In the genomic region with DNA sequence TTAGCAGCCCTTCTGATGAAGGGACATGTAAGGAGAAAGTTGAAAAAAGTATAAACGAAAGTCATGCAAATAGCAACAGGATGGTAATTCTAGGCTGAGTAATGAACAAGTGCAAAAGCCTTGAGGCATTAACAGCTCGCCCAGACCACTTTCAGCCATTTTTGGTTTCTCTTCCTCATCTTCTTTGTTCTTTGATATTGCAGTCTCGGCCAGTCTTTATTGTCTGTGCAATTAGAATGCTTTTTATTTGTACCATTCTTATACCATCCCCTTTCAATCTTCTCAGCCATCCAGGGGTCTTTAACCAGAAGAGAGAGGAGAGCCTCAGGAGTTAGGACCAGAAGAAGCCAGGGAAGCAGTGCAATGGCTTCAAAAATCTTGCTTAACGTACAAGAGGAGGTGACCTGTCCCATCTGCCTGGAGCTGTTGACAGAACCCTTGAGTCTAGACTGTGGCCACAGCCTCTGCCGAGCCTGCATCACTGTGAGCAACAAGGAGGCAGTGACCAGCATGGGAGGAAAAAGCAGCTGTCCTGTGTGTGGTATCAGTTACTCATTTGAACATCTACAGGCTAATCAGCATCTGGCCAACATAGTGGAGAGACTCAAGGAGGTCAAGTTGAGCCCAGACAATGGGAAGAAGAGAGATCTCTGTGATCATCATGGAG, we compare ENCODE assay signal across 1 cellular context.
TF ChIP-seq lines count a peak whose summit lies in the region.

No MANE protein-coding gene starts in this region.

TF ChIP-seq in HepG2, 621 proteins besides CTCF, POLR2A, EP300 and RAD21 (continued from another document):
- TF ChIP-seq, protein P1, sequence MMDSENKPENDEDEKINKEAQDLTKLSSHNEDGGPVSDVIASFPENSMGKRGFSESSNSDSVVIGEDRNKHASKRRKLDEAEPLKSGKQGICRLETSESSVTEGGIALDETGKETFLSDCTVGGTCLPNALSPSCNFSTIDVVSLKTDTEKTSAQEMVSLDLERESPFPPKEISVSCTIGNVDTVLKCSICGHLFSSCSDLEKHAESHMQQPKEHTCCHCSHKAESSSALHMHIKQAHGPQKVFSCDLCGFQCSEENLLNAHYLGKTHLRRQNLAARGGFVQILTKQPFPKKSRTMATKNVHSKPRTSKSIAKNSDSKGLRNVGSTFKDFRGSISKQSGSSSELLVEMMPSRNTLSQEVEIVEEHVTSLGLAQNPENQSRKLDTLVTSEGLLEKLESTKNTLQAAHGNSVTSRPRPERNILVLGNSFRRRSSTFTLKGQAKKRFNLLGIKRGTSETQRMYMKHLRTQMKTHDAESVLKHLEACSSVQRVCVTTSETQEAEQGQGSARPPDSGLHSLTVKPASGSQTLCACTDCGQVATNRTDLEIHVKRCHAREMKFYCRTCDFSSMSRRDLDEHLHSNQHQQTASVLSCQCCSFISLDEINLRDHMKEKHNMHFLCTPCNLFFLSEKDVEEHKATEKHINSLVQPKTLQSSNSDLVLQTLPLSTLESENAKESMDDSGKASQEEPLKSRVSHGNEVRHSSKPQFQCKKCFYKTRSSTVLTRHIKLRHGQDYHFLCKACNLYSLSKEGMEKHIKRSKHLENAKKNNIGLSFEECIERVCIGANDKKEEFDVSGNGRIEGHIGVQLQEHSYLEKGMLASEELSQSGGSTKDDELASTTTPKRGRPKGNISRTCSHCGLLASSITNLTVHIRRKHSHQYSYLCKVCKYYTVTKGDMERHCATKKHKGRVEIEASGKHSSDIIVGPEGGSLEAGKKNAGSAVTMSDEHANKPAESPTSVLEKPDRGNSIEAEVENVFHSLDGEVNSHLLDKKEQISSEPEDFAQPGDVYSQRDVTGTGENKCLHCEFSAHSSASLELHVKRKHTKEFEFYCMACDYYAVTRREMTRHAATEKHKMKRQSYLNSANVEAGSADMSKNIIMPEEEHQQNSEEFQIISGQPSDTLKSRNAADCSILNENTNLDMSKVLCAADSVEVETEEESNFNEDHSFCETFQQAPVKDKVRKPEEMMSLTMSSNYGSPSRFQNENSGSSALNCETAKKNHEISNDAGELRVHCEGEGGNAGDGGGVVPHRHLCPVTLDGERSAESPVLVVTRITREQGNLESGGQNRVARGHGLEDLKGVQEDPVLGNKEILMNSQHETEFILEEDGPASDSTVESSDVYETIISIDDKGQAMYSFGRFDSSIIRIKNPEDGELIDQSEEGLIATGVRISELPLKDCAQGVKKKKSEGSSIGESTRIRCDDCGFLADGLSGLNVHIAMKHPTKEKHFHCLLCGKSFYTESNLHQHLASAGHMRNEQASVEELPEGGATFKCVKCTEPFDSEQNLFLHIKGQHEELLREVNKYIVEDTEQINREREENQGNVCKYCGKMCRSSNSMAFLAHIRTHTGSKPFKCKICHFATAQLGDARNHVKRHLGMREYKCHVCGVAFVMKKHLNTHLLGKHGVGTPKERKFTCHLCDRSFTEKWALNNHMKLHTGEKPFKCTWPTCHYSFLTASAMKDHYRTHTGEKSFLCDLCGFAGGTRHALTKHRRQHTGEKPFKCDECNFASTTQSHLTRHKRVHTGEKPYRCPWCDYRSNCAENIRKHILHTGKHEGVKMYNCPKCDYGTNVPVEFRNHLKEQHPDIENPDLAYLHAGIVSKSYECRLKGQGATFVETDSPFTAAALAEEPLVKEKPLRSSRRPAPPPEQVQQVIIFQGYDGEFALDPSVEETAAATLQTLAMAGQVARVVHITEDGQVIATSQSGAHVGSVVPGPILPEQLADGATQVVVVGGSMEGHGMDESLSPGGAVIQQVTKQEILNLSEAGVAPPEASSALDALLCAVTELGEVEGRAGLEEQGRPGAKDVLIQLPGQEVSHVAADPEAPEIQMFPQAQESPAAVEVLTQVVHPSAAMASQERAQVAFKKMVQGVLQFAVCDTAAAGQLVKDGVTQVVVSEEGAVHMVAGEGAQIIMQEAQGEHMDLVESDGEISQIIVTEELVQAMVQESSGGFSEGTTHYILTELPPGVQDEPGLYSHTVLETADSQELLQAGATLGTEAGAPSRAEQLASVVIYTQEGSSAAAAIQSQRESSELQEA (CRISPR knock-in tag; IDR thresholded peaks at IDR 0.05; ENCODE audit: not compliant biosample characterization), result no peak
